In the genomic region with DNA sequence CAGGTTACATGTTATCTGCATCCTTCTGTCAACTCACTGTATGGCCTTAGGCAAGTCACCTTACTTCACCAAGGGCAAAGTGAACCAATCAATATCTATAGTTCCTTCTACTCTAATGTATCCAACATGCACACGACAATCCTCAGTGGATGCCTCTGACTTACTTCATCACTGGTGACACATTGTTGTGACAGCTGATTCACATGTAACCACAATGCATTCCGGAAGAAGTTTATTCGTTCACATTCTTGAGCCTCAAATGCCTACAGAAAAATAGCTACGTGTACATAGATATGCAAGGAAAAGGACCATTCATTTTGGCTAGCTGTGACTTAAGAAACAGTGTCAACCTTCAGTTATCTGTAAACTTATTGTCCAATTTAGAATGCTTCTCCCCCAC, we compare ENCODE assay signal across 14 cellular contexts. TPM values are rescaled to one million over a fixed set of nuclear protein-coding genes. Genes with fewer than 3 reads are reported as not detected.
A peak's percentile ranks its signal among the peaks of the same experiment; 100 is the strongest.
DNase-seq lines count a peak whose midpoint lies in the region; ATAC-seq and TF ChIP-seq lines count a peak whose summit lies in the region.
"Had no signal": no experiment of that assay in that cellular context is flagged by ENCODE, and none has a peak within 500 bp of the region (broad histone marks: within the 10 kb centered on the region; RNA-seq: fewer than 3 reads in every experiment).

No MANE protein-coding gene starts in this region.

- H3K4me3 Mint-ChIP-seq in HFFc6 = peak overlapping the region; percentile 37

- peak; percentile 83 for DNase-seq in AG08395 (ENCODE audit: low spot score)
- DNase-seq in HFFc6 = peak; percentile 87
- peak; percentile 68 for DNase-seq in amniotic stem cell (lab: John Stamatoyannopoulos, UW)
- peak; percentile 49 for DNase-seq in glomerular visceral epithelial cell (ENCODE audit: extremely low spot score)
- no peak for DNase-seq in stimulated activated naive CD4-positive, alpha-beta T cell (lab: John Stamatoyannopoulos, UW)
- no peak for DNase-seq in cortex of kidney (lab: John Stamatoyannopoulos, UW)
- DNase-seq in HuH-7.5 (ENCODE audit: low spot score) = no peak
- DNase-seq: activated CD4-positive, alpha-beta T cell treated with anti-CD3 and anti-CD28 coated beads, Interleukin-2, amount 50 U/mL, for 1 hour; activated effector memory CD4-positive, alpha-beta T cell treated with anti-CD3 and anti-CD28 coated beads, Interleukin-2, amount 50 U/mL, for 16 hours; dorsolateral prefrontal cortex; mucosa of descending colon; NCI-H526 treated with DMSO at 0.1 percent for 48 hours; right lobe of liver had no signal

- H3K27ac Mint-ChIP-seq in HFFc6 = peak overlapping the region; percentile 82

- peaks cover 21% of the 10 kb centered on the region for H3K4me1 Mint-ChIP-seq in HFFc6 (ENCODE audit: low read depth)

- ATAC-seq in HG02571 (IDR thresholded peaks at IDR 0.05; ENCODE audit: unreplicated experiment) = no peak
- ATAC-seq: mucosa of descending colon, right lobe of liver had no signal

- H3K36me3 Mint-ChIP-seq in HFFc6 (ENCODE audit: low read depth) = peaks cover 19% of the 10 kb centered on the region

- H3K27me3 Mint-ChIP-seq in HFFc6 (ENCODE audit: insufficient read depth) = no peaks in the 10 kb centered on the region

- TF ChIP-seq CTCF in HFFc6 (IDR thresholded peaks at IDR 0.05) = no peak

- no peaks in the 10 kb centered on the region for H3K9me3 Mint-ChIP-seq in HFFc6

RNA-seq across cellular contexts. Expression of a gene that starts 26.3 kb away (rescaled TPM):
- 10 to 100 TPM; 36.8 to 63.6 (median 44.5) TPM for total RNA-seq in HFFc6 (2021; fragmentation: NEBNext Ultra II Directional; extraction: Animal tissue kit (Norgen Biotek cat#: 25700))

Comparison
In these comparisons a context has a peak if more than half of its experiments do, and no peak if none do; other contexts are left out.
1. DNase-seq: peak in AG08395 (single experiment), HFFc6 (single experiment), amniotic stem cell (single experiment) and glomerular visceral epithelial cell (single experiment); none in stimulated activated naive CD4-positive, alpha-beta T cell (0 of 6), cortex of kidney (single experiment) and HuH-7.5 (single experiment).